Comparison of ENCODE assay signal across 27 cellular contexts in genomic region chrX:119393144-119393543, GRCh38.
"Had no signal": no experiment of that assay in that cellular context is flagged by ENCODE, and none has a peak within 500 bp of the region (broad histone marks: within the 10 kb centered on the region; RNA-seq: fewer than 3 reads in every experiment).

No MANE protein-coding gene starts in this region.

- FAIRE-seq: urothelium cell line had no signal

- H3K36me3 ChIP-seq: stomach, suprapubic skin, thoracic aorta, thyroid gland, tibial artery, tibial nerve, transverse colon, upper lobe of left lung, upper lobe of right lung, uterus, vagina had no signal

- H3K4me1 ChIP-seq: suprapubic skin, testis, thyroid gland, tibial artery, upper lobe of left lung, upper lobe of right lung, uterus had no signal

- DNase-seq: stimulated activated CD4-positive, alpha-beta T cell treated with anti-CD3 and anti-CD28 coated beads, Interleukin-2, amount 100 ng/mL, for 48 hours; stimulated activated CD4-positive, alpha-beta T cell treated with anti-CD3 and anti-CD28 coated beads, Interleukin-4, amount 100 ng/mL, for 1 hour; stimulated activated CD4-positive, alpha-beta T cell treated with anti-CD3 and anti-CD28 coated beads, Interleukin-4, amount 100 ng/mL, for 24 hours; stimulated activated CD4-positive, alpha-beta T cell treated with anti-CD3 and anti-CD28 coated beads, Interleukin-4, amount 100 ng/mL, for 4 hours; stimulated activated CD8-positive, alpha-beta memory T cell treated with anti-CD3 and anti-CD28 coated beads, Interleukin-4, amount 100 ng/mL, for 48 hours; stimulated activated naive B cell treated with anti-CD40 and anti-IgM and Interleukin-4, amounts not matched to agents 10 μg/mL and 1 μg/mL and 100 μg/mL, for 72 hours; stimulated activated naive CD4-positive, alpha-beta T cell; stimulated activated naive CD4-positive, alpha-beta T cell treated with Interleukin-2 at 50 U/mL for 16 hours; stimulated activated naive CD8-positive, alpha-beta T cell treated with anti-CD3 and anti-CD28 coated beads, Interleukin-15, amount 100 ng/mL, for 72 hours; stimulated activated naive CD8-positive, alpha-beta T cell treated with anti-CD3 and anti-CD28 coated beads, Interleukin-15, Interleukin-2, amounts not matched to agents 100 U/mL and 50 U/mL, for 24 hours; stomach; substantia nigra; testis; thyroid gland; tibial artery; transverse colon; trophoblast cell; upper lobe of left lung; upper lobe of right lung; uterus had no signal

- H3K4me3 ChIP-seq: stomach, suprapubic skin, testis, thoracic aorta, thyroid gland, tibial artery, tibial nerve, transverse colon, upper lobe of left lung, upper lobe of right lung, uterus, vagina had no signal

- ATAC-seq: stimulated activated effector memory CD8-positive, alpha-beta T cell treated with anti-CD3 and anti-CD28 coated beads, Interleukin-12 subunit alpha, Interleukin-12 subunit beta, amount 100 ng/mL, for 72 hours; stimulated activated memory B cell treated with anti-CD40 and anti-IgM and Interleukin-4, amounts not matched to agents 10 μg/mL and 1 μg/mL and 100 μg/mL, for 72 hours; stimulated activated naive B cell treated with anti-CD40 and anti-IgM and Interleukin-4, amounts not matched to agents 10 μg/mL and 1 μg/mL and 100 μg/mL, for 72 hours; stimulated activated naive CD8-positive, alpha-beta T cell treated with anti-CD3 and anti-CD28 coated beads, Interleukin-15, amount 100 ng/mL, for 72 hours; stimulated activated naive CD8-positive, alpha-beta T cell treated with anti-CD3 and anti-CD28 coated beads, Interleukin-15, Interleukin-2, amounts not matched to agents 100 U/mL and 50 U/mL, for 24 hours; upper lobe of right lung had no signal

- H3K27ac ChIP-seq: stomach, suprapubic skin, testis, thoracic aorta, thyroid gland, tibial artery, tibial nerve, transverse colon, upper lobe of left lung, upper lobe of right lung, uterus, vagina had no signal

- H3K27me3 ChIP-seq: stomach, suprapubic skin, testis, thyroid gland, tibial artery, tibial nerve, transverse colon, upper lobe of left lung, upper lobe of right lung, uterus, vagina had no signal

- H3K9me3 ChIP-seq: stomach, suprapubic skin, testis, thoracic aorta, thyroid gland, tibial artery, tibial nerve, transverse colon, upper lobe of left lung, upper lobe of right lung, uterus, vagina had no signal
